Comparison of ENCODE assay signal across 11 cellular contexts in genomic region chr14:61866932-61867920, GRCh38. TPM values are rescaled to one million over a fixed set of nuclear protein-coding genes. Genes with fewer than 3 reads are reported as not detected.
DNase-seq lines count a peak whose midpoint lies in the region; ATAC-seq, FAIRE-seq and TF ChIP-seq lines count a peak whose summit lies in the region.
"Had no signal": no experiment of that assay in that cellular context is flagged by ENCODE, and none has a peak within 500 bp of the region (broad histone marks: within the 10 kb centered on the region; RNA-seq: fewer than 3 reads in every experiment).

No MANE protein-coding gene starts in this region.

- TF ChIP-seq POLR2A in thyroid gland (IDR thresholded peaks at IDR 0.05) (no peak), adrenal gland (IDR thresholded peaks at IDR 0.05) (no peak)

- H3K36me3 ChIP-seq in thyroid gland = no peaks in the 10 kb centered on the region
- H3K36me3 ChIP-seq in adrenal gland (replicated peaks in 1 of 2) = no peaks in the 10 kb centered on the region
- H3K36me3 ChIP-seq in mammary epithelial cell (ENCODE audit: insufficient read depth, low read length) = no peaks in the 10 kb centered on the region

- no peak overlapping the region for H3K9ac ChIP-seq in mammary epithelial cell (ENCODE audit: insufficient read depth, low read length)

- dilution Hi-C loops in mammary epithelial cell (cut with HindIII; ENCODE audit: low sequenced_read_pairs) = no loop called here

- WGBS in thyroid gland, 2 donors = 82 to 84% methylated on average over 6 of the region's 6 CpGs
- WGBS in adrenal gland, 4 donors = 63 to 72% (median 67%) methylated on average over 6 of the region's 6 CpGs
- WGBS in mammary epithelial cell (ENCODE audit: low coverage, missing lambda C conversion rate) = 55% methylated on average over 6 of the region's 6 CpGs

- H3K27me3 ChIP-seq in thyroid gland = no peaks in the 10 kb centered on the region
- no peaks in the 10 kb centered on the region for H3K27me3 ChIP-seq in adrenal gland
- H3K27me3 ChIP-seq in mammary epithelial cell (ENCODE audit: insufficient read depth, low read length) = no peaks in the 10 kb centered on the region

- peak; percentile 62 for DNase-seq in GM10266 (ENCODE audit: extremely low spot score)
- DNase-seq in RCC 7860 (ENCODE audit: low spot score) = no peak
- DNase-seq in thyroid gland = no peak
- DNase-seq in NCI-H1105 (lab: John Stamatoyannopoulos, UW) = no peak
- DNase-seq in adrenal gland = no peak
- DNase-seq in mammary epithelial cell = no peak
- DNase-seq: activated naive CD8-positive, alpha-beta T cell treated with anti-CD3 and anti-CD28 coated beads, Interleukin-2, amount 10 ng/mL, durations not matched to agents 7 days and 5 days; glutamatergic neuron; SW 1271 had no signal

- no TSS peak for BruUV-seq in mammary epithelial cell (replicated peaks; lab: Mats Ljungman, UMichigan)

- no peak overlapping the region for H3K4me2 ChIP-seq in mammary epithelial cell (ENCODE audit: insufficient read depth, low read depth, low read length)

- ATAC-seq in GM19468 (IDR thresholded peaks at IDR 0.05; ENCODE audit: extremely low read depth, unreplicated experiment) = peak; percentile 96
- peak; percentile 92 for ATAC-seq in HG03135 (IDR thresholded peaks at IDR 0.05; ENCODE audit: unreplicated experiment)

- H4K20me1 ChIP-seq in mammary epithelial cell (ENCODE audit: insufficient read depth, low read length) = no peaks in the 10 kb centered on the region

- CTCF ChIA-PET in mammary epithelial cell (lab: Charles Lee; ENCODE audit: low non-redundant PET) = no interaction called here

- no peak for TF ChIP-seq CTCF in GM10266 (IDR thresholded peaks at IDR 0.05; ENCODE audit: control insufficient read depth, insufficient read depth, low read depth, missing control alignments)
- no peak for TF ChIP-seq CTCF in thyroid gland (IDR thresholded peaks at IDR 0.05)
- no peak for TF ChIP-seq CTCF in adrenal gland (IDR thresholded peaks at IDR 0.05)
- no peak for TF ChIP-seq CTCF in mammary epithelial cell (conservative IDR thresholded peaks at IDR 0.05 in 1 of 2, IDR thresholded peaks at IDR 0.05 in 1 of 2; ENCODE audit: extremely low read depth in 1 of 2, insufficient read depth in 1 of 2, low read depth in 1 of 2, low read length in 2 of 2)

- intact Hi-C loops in thyroid gland (cut with DNase I) (no loop called here), adrenal gland (cut with DNase I) (no loop called here), mammary epithelial cell (cut with micrococcal nuclease) (no loop called here)

- H3K9me3 ChIP-seq in thyroid gland (no peaks in the 10 kb centered on the region), adrenal gland (replicated peaks in 1 of 3) (peaks cover 0 to 5% (median 4%) of the 10 kb centered on the region in 3 donors), mammary epithelial cell (replicated peaks; ENCODE audit: insufficient read depth, low read length) (no peaks in the 10 kb centered on the region)

- no peak overlapping the region for H3K27ac ChIP-seq in thyroid gland
- H3K27ac ChIP-seq in adrenal gland = no peak overlapping the region
- H3K27ac ChIP-seq in mammary epithelial cell (ENCODE audit: insufficient read depth, low read depth, low read length) = no peak overlapping the region

- peak; percentile 74 for FAIRE-seq in RCC 7860 (lab: Jason Lieb, UNC)

- in situ Hi-C loops in mammary epithelial cell (cut with MboI; ENCODE audit: low sequenced_read_pairs in 2 of 2) = no loop called here

- no peak overlapping the region for H3K4me3 ChIP-seq in thyroid gland (replicated peaks in 1 of 3)
- peak overlapping the region in 1 of 4 donors; percentile 3 for H3K4me3 ChIP-seq in adrenal gland
- no peak overlapping the region for H3K4me3 ChIP-seq in mammary epithelial cell (replicated peaks in 1 of 3; ENCODE audit: insufficient read depth in 1 of 3, low read depth in 2 of 3, low read length in 3 of 3)

- no peak overlapping the region for H2AFZ ChIP-seq in mammary epithelial cell (ENCODE audit: low read depth, low read length)

- H3K4me1 ChIP-seq in thyroid gland = no peaks in the 10 kb centered on the region
- H3K4me1 ChIP-seq in adrenal gland (replicated peaks in 1 of 2) = no peaks in the 10 kb centered on the region
- H3K4me1 ChIP-seq in mammary epithelial cell (ENCODE audit: insufficient read depth, low read length) = no peaks in the 10 kb centered on the region

- no peaks in the 10 kb centered on the region for H3K79me2 ChIP-seq in mammary epithelial cell (ENCODE audit: insufficient read depth, low read length)

RNA-seq across cellular contexts. Expression of gene SYT16, which starts 54.7 kb away (rescaled TPM):
- total RNA-seq in thyroid gland = 1 to 10 TPM in 1 of 4 donors, under 1 TPM in 2, not detected in 1; 0.29 to 1.8 (median 0.56) TPM
- 1 to 10 TPM in 1 of 8 donors, under 1 TPM in 7; 0.06 to 1.2 (median 0.16) TPM for total RNA-seq in adrenal gland
- polyA plus RNA-seq in adrenal gland = under 1 TPM; 0.03 to 0.75 (median 0.16) TPM
- 1 to 10 TPM in 1 of 2 donors, under 1 TPM in 1; 0.17 to 1.8 TPM for total RNA-seq in mammary epithelial cell
- polyA plus RNA-seq in mammary epithelial cell = 0.36 TPM
- 0.88 TPM for polyA minus RNA-seq in mammary epithelial cell
- total RNA-seq: activated naive CD8-positive, alpha-beta T cell treated with anti-CD3 and anti-CD28 coated beads, Interleukin-2, amount 10 ng/mL, durations not matched to agents 7 days and 5 days had no signal
